ENCODE assay signal across 8 cellular contexts in genomic region chr11:40292636-40293585, GRCh38.
DNase-seq lines count a peak whose midpoint lies in the region; TF ChIP-seq lines count a peak whose summit lies in the region.

No MANE protein-coding gene starts in this region.

- CTCF ChIA-PET in HEK293T (lab: Yijun Ruan, JAX), result interaction anchor here (0.6 kb wide), 1 partner anchor 165 kb away, joined by 9 read pairs; no protein-coding TSS in a partner anchor

- H3K9me3 ChIP-seq in Peyer's patch (no peaks in the 10 kb centered on the region), ovary (no peaks in the 10 kb centered on the region)

- intact Hi-C loops in ovary (cut with DNase I), result no loop called here

- WGBS in ovary, 3 donors, result 0 to 1% (median 1%) methylated on average over 40 of the region's 40 CpGs

- H3K4me3 ChIP-seq in Peyer's patch (peak overlapping the region; percentile 18 to 46 (median 32)), fibroblast of villous mesenchyme (ENCODE audit: low read depth, low read length) (peak overlapping the region; percentile 70), ovary (peak overlapping the region; percentile 40)

- POLR2A ChIA-PET in HEK293T (lab: Yijun Ruan, JAX), result no interaction called here

- no peak for TF ChIP-seq EP300 in ovary (IDR thresholded peaks at IDR 0.05)

- TF ChIP-seq CTCF in Peyer's patch (IDR thresholded peaks at IDR 0.05), result no peak
- no peak for TF ChIP-seq CTCF in fibroblast of villous mesenchyme (IDR thresholded peaks at IDR 0.05; ENCODE audit: insufficient read depth, low read depth, low read length)
- TF ChIP-seq CTCF in ovary (IDR thresholded peaks at IDR 0.05), result no peak

- H3K27ac ChIP-seq in Peyer's patch (peak overlapping the region in 3 of 4 donors; percentile 3 to 40 (median 7)), ovary (no peak overlapping the region)

- DNase-seq in COLO668 (lab: John Stamatoyannopoulos, UW; ENCODE audit: unreplicated experiment) (peak; percentile 14), Peyer's patch (no peak), fibroblast of villous mesenchyme (ENCODE audit: low read depth) (no peak), ovary (no peak), GOT3 (lab: John Stamatoyannopoulos, UW) (no peak), HEK293T (ENCODE audit: extremely low spot score) (no peak)
- no peak for DNase-seq in activated CD8-positive, alpha-beta memory T cell treated with anti-CD3 and anti-CD28 coated beads for 24 hours
- no peak for DNase-seq in activated CD4-positive, alpha-beta T cell treated with anti-CD3 and anti-CD28 coated beads, Interleukin-2, amount 50 U/mL, for 4 hours

- no peaks in the 10 kb centered on the region for H3K27me3 ChIP-seq in Peyer's patch
- H3K27me3 ChIP-seq in ovary, result no peaks in the 10 kb centered on the region

- H3K4me1 ChIP-seq in Peyer's patch (no peaks in the 10 kb centered on the region), ovary (ENCODE audit: insufficient read depth) (no peaks in the 10 kb centered on the region)

- H3K36me3 ChIP-seq in Peyer's patch, result no peaks in the 10 kb centered on the region
- H3K36me3 ChIP-seq in ovary, result no peaks in the 10 kb centered on the region

- TF ChIP-seq POLR2A in Peyer's patch (IDR thresholded peaks at IDR 0.05) (no peak), ovary (IDR thresholded peaks at IDR 0.05) (no peak)

TF ChIP-seq in HEK293T, 16 proteins besides CTCF, POLR2A, EP300 and RAD21:
- TF ChIP-seq BHLHE40 (IDR thresholded peaks at IDR 0.05; ENCODE audit: borderline replicate concordance), result no peak
- TF ChIP-seq HDGF (IDR thresholded peaks at IDR 0.05; ENCODE audit: borderline replicate concordance), result no peak
- TF ChIP-seq SP1 (IDR thresholded peaks at IDR 0.05), result no peak
- TF ChIP-seq NFRKB (IDR thresholded peaks at IDR 0.05), result no peak

Comparison
In these comparisons a context has a peak if more than half of its experiments do, and no peak if none do; other contexts are left out.
1. H3K27ac ChIP-seq: peak in Peyer's patch (3 of 4); none in ovary (0 of 2).
2. Peak in every context shown above with its lines, with median percentiles within 50 percentile points of each other: H3K4me3 ChIP-seq.